ENCODE assay signal across 1 cellular context in genomic region chr10:12793106-12793505, GRCh38.
TF ChIP-seq lines count a peak whose summit lies in the region.

No MANE protein-coding gene starts in this region.

TF ChIP-seq in HepG2, 621 proteins besides CTCF, POLR2A, EP300 and RAD21 (continued from another document):
- TF ChIP-seq TFDP1 (CRISPR knock-in tag; IDR thresholded peaks at IDR 0.05; ENCODE audit: borderline replicate concordance) (no peak), TAF1 (CRISPR knock-in tag; IDR thresholded peaks at IDR 0.05) (no peak), ZNF747 (CRISPR knock-in tag; IDR thresholded peaks at IDR 0.05; ENCODE audit: borderline replicate concordance) (no peak), HNF4A (CRISPR knock-in tag; IDR thresholded peaks at IDR 0.05) (peak; percentile 55), POGZ (CRISPR knock-in tag; IDR thresholded peaks at IDR 0.05) (no peak), MEF2D (CRISPR knock-in tag; IDR thresholded peaks at IDR 0.05) (no peak), FOXP1 (IDR thresholded peaks at IDR 0.05) (no peak), FOXP1 (CRISPR knock-in tag; IDR thresholded peaks at IDR 0.05) (0 out of 2 replicates have a peak, but pooled peaks have one; percentile 14), SETDB1 (CRISPR knock-in tag; IDR thresholded peaks at IDR 0.05; ENCODE audit: borderline replicate concordance) (no peak), ZNF12 (CRISPR knock-in tag; IDR thresholded peaks at IDR 0.05) (peak; percentile 69), ZNF333 (CRISPR knock-in tag; IDR thresholded peaks at IDR 0.05; ENCODE audit: borderline replicate concordance) (no peak), RAD51 (IDR thresholded peaks at IDR 0.05; ENCODE audit: borderline replicate concordance) (no peak), TBL1XR1 (IDR thresholded peaks at IDR 0.05; ENCODE audit: borderline replicate concordance, low read length, partially characterized antibody) (no peak), ZNF34 (CRISPR knock-in tag; IDR thresholded peaks at IDR 0.05; ENCODE audit: borderline replicate concordance) (no peak), NPAS2 (CRISPR knock-in tag; IDR thresholded peaks at IDR 0.05; ENCODE audit: borderline replicate concordance) (no peak), ZNF605 (CRISPR knock-in tag; IDR thresholded peaks at IDR 0.05) (no peak), AGO2 (optimal IDR thresholded peaks at IDR 0.05; ENCODE audit: low read depth, low read length) (no peak), ZNF501 (CRISPR knock-in tag; IDR thresholded peaks at IDR 0.05) (no peak)
- TF ChIP-seq, protein P1, sequence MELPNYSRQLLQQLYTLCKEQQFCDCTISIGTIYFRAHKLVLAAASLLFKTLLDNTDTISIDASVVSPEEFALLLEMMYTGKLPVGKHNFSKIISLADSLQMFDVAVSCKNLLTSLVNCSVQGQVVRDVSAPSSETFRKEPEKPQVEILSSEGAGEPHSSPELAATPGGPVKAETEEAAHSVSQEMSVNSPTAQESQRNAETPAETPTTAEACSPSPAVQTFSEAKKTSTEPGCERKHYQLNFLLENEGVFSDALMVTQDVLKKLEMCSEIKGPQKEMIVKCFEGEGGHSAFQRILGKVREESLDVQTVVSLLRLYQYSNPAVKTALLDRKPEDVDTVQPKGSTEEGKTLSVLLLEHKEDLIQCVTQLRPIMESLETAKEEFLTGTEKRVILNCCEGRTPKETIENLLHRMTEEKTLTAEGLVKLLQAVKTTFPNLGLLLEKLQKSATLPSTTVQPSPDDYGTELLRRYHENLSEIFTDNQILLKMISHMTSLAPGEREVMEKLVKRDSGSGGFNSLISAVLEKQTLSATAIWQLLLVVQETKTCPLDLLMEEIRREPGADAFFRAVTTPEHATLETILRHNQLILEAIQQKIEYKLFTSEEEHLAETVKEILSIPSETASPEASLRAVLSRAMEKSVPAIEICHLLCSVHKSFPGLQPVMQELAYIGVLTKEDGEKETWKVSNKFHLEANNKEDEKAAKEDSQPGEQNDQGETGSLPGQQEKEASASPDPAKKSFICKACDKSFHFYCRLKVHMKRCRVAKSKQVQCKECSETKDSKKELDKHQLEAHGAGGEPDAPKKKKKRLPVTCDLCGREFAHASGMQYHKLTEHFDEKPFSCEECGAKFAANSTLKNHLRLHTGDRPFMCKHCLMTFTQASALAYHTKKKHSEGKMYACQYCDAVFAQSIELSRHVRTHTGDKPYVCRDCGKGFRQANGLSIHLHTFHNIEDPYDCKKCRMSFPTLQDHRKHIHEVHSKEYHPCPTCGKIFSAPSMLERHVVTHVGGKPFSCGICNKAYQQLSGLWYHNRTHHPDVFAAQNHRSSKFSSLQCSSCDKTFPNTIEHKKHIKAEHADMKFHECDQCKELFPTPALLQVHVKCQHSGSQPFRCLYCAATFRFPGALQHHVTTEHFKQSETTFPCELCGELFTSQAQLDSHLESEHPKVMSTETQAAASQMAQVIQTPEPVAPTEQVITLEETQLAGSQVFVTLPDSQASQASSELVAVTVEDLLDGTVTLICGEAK (IDR thresholded peaks at IDR 0.05) = no peak
- TF ChIP-seq, protein P1 (CRISPR knock-in tag; IDR thresholded peaks at IDR 0.05) = no peak
- TF ChIP-seq, protein P2, sequence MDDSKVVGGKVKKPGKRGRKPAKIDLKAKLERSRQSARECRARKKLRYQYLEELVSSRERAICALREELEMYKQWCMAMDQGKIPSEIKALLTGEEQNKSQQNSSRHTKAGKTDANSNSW (CRISPR knock-in tag; IDR thresholded peaks at IDR 0.05; ENCODE audit: borderline replicate concordance) = no peak
